ENCODE assay signal across 8 cellular contexts in genomic region chr6:26065952-26066380, GRCh38. TPM values are rescaled to one million over a fixed set of nuclear protein-coding genes. Genes with fewer than 3 reads are reported as not detected.
DNase-seq lines count a peak whose midpoint lies in the region; ATAC-seq, FAIRE-seq and TF ChIP-seq lines count a peak whose summit lies in the region.

No MANE protein-coding gene starts in this region.

- H3K4me3 ChIP-seq in naive thymus-derived CD4-positive, alpha-beta T cell (ENCODE audit: low read length): no peak overlapping the region

- TF ChIP-seq POLR2A in erythroblast (IDR thresholded peaks at IDR 0.05; ENCODE audit: low read length): no peak

- H3K27ac ChIP-seq in naive thymus-derived CD4-positive, alpha-beta T cell (ENCODE audit: low read depth, low read length): no peak overlapping the region

- DNase-seq in COR-L47 (lab: John Stamatoyannopoulos, UW) (peak; percentile 74), GM19239 (ENCODE audit: insufficient read length, low spot score) (no peak), NCI-H460 (ENCODE audit: extremely low read depth, low read depth) (peak; percentile 80), erythroblast (lab: John Stamatoyannopoulos, UW) (peak; percentile 90 to 91), ecto neural progenitor cell (ENCODE audit: low spot score) (no peak)
- DNase-seq in activated CD4-positive, alpha-beta T cell treated with anti-CD3 and anti-CD28 coated beads, Interleukin-2, amount 10 ng/mL, durations not matched to agents 7 days and 5 days: peak; percentile 76
- peak in 7 of 9 donors; percentile 51 to 74 (median 61) for DNase-seq in naive thymus-derived CD4-positive, alpha-beta T cell

- H3K27me3 Mint-ChIP-seq in activated CD4-positive, alpha-beta T cell treated with anti-CD3 and anti-CD28 coated beads, Interleukin-2, amount 10 ng/mL, durations not matched to agents 7 days and 5 days: peaks cover 24% of the 10 kb centered on the region
- peaks cover 0 to 39% (median 0%) of the 10 kb centered on the region in 5 donors for H3K27me3 Mint-ChIP-seq in naive thymus-derived CD4-positive, alpha-beta T cell

- H3K36me3 ChIP-seq in naive thymus-derived CD4-positive, alpha-beta T cell (ENCODE audit: control insufficient read depth in 2 of 3, insufficient read depth in 3 of 3, low read length in 3 of 3): no peaks in the 10 kb centered on the region

- peak; percentile 98 for FAIRE-seq in GM19239 (lab: Jason Lieb, UNC)

- peak; percentile 95 for ATAC-seq in HG03175 (IDR thresholded peaks at IDR 0.05; ENCODE audit: unreplicated experiment)
- peak; percentile 97 for ATAC-seq in naive thymus-derived CD4-positive, alpha-beta T cell

- CTCF ChIA-PET in activated CD4-positive, alpha-beta T cell treated with anti-CD3 and anti-CD28 coated beads, Interleukin-2, amount 10 ng/mL, durations not matched to agents 7 days and 5 days (lab: Charles Lee): interaction anchor here (0.9 to 17.9 kb wide), 7 partner anchors 10 to 122 kb away, joined by 3 to 326 read pairs (median 4); partner anchors contain the start of gene HFE
- CTCF ChIA-PET in naive thymus-derived CD4-positive, alpha-beta T cell (lab: Charles Lee): interaction anchor here (0.6 to 10.2 kb wide), 9 partner anchors 17 to 168 kb away, joined by 3 to 232 read pairs (median 7); partner anchors contain the start of gene HFE

- no peak overlapping the region for H3K4me3 Mint-ChIP-seq in activated CD4-positive, alpha-beta T cell treated with anti-CD3 and anti-CD28 coated beads, Interleukin-2, amount 10 ng/mL, durations not matched to agents 7 days and 5 days
- H3K4me3 Mint-ChIP-seq in naive thymus-derived CD4-positive, alpha-beta T cell: no peak overlapping the region

- intact Hi-C loops in naive thymus-derived CD4-positive, alpha-beta T cell (cut with micrococcal nuclease): loop anchor here (1.0 kb wide), 3 partner anchors 20 to 57 kb away; a partner anchor contains a TSS

- H3K4me1 Mint-ChIP-seq in activated CD4-positive, alpha-beta T cell treated with anti-CD3 and anti-CD28 coated beads, Interleukin-2, amount 10 ng/mL, durations not matched to agents 7 days and 5 days: peaks cover 13% of the 10 kb centered on the region
- peaks cover 1 to 22% (median 11%) of the 10 kb centered on the region in 7 donors for H3K4me1 Mint-ChIP-seq in naive thymus-derived CD4-positive, alpha-beta T cell

- POLR2A ChIA-PET in activated CD4-positive, alpha-beta T cell treated with anti-CD3 and anti-CD28 coated beads, Interleukin-2, amount 10 ng/mL, durations not matched to agents 7 days and 5 days (lab: Charles Lee): no interaction called here
- POLR2A ChIA-PET in naive thymus-derived CD4-positive, alpha-beta T cell (lab: Charles Lee): interaction anchor here (0.6 to 42.5 kb wide), 12 partner anchors 9 to 91 kb away, joined by 3 to 2497 read pairs (median 48); partner anchors contain the start of gene HFE

- H3K27me3 ChIP-seq in naive thymus-derived CD4-positive, alpha-beta T cell (ENCODE audit: control insufficient read depth in 2 of 2, insufficient read depth in 2 of 2, low read length in 2 of 2): no peaks in the 10 kb centered on the region

- H3K9me3 ChIP-seq in naive thymus-derived CD4-positive, alpha-beta T cell (ENCODE audit: control insufficient read depth in 2 of 3, low read length in 3 of 3): no peaks in the 10 kb centered on the region

- no peaks in the 10 kb centered on the region for H3K36me3 Mint-ChIP-seq in activated CD4-positive, alpha-beta T cell treated with anti-CD3 and anti-CD28 coated beads, Interleukin-2, amount 10 ng/mL, durations not matched to agents 7 days and 5 days (ENCODE audit: low read depth)
- H3K36me3 Mint-ChIP-seq in naive thymus-derived CD4-positive, alpha-beta T cell: no peaks in the 10 kb centered on the region

- no peak overlapping the region for H3K27ac Mint-ChIP-seq in activated CD4-positive, alpha-beta T cell treated with anti-CD3 and anti-CD28 coated beads, Interleukin-2, amount 10 ng/mL, durations not matched to agents 7 days and 5 days
- no peak overlapping the region for H3K27ac Mint-ChIP-seq in naive thymus-derived CD4-positive, alpha-beta T cell

- no peaks in the 10 kb centered on the region for H3K9me3 Mint-ChIP-seq in activated CD4-positive, alpha-beta T cell treated with anti-CD3 and anti-CD28 coated beads, Interleukin-2, amount 10 ng/mL, durations not matched to agents 7 days and 5 days
- no peaks in the 10 kb centered on the region for H3K9me3 Mint-ChIP-seq in naive thymus-derived CD4-positive, alpha-beta T cell

- H3K4me1 ChIP-seq in naive thymus-derived CD4-positive, alpha-beta T cell (ENCODE audit: control insufficient read depth in 2 of 2, insufficient read depth in 2 of 2, low read length in 2 of 2): no peaks in the 10 kb centered on the region

RNA-seq across cellular contexts. Expression of gene HFE, which starts 21.3 kb away (rescaled TPM):
- 11.5 and 14.5 TPM in 2 replicates for total RNA-seq in NCI-H460 (2014; rRNA removed; shearing (Covaris generic))
- 15.3 and 21.5 TPM in 2 replicates for polyA plus RNA-seq in NCI-H460 (2014; cell fraction: nucleus; rRNA removed)
- total RNA-seq in activated CD4-positive, alpha-beta T cell treated with anti-CD3 and anti-CD28 coated beads, Interleukin-2, amount 10 ng/mL, durations not matched to agents 7 days and 5 days: 1 to 10 TPM; 3.0 to 3.5 TPM
- total RNA-seq in naive thymus-derived CD4-positive, alpha-beta T cell: 1 to 10 TPM; 1.5 to 4.6 (median 2.5) TPM
- polyA plus RNA-seq in naive thymus-derived CD4-positive, alpha-beta T cell: under 1 TPM; 0.65 to 0.85 TPM

Comparison
In these comparisons a context has a peak if more than half of its experiments do, and no peak if none do; other contexts are left out.
1. DNase-seq: peak in COR-L47 (single experiment), NCI-H460 (single experiment), activated CD4-positive, alpha-beta T cell treated with anti-CD3 and anti-CD28 coated beads, Interleukin-2, amount 10 ng/mL, durations not matched to agents 7 days and 5 days (single experiment), erythroblast (2 of 2) and naive thymus-derived CD4-positive, alpha-beta T cell (7 of 9); none in GM19239 (single experiment) and ecto neural progenitor cell (single experiment).